ENCODE assay signal across 22 cellular contexts in the genomic region with DNA sequence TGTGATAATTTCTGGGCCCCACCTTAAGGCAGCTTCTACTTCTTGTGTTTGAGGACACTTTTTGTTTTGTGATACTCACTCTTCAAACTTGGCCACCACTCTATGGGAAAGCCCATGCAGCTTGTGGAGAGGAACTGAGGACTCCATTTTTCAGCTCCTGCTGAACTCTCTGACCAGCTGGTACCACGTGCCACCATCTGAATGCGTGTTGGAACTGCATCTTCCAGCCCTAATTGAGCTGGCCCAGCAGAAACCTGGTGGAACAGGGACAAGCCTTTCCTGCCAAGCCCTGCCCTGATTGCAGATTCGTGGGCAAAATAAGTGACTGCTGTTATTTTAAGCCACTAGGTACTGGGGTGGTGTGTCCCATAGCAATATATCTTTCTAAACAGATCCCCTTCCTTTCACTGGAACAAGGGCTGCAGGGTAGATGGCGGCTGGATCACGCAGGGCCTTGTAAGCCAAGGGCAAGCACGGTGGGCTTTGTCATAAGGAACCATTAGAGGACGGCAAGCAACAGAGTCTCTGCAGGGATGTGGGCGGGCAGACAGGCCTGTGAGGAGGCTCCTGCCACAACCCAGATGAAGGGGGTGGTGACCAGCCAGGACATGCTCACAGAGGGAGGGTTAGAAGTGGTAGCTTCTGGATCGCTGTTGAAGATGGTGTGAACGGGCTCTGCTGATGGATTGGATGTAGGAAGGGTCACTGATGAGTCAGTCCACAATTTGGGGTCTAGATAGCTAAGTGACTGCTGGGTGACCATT. TPM values are rescaled to one million over a fixed set of nuclear protein-coding genes. Genes with fewer than 3 reads are reported as not detected.
DNase-seq lines count a peak whose midpoint lies in the region; ATAC-seq, FAIRE-seq and TF ChIP-seq lines count a peak whose summit lies in the region.
"Had no signal": no experiment of that assay in that cellular context is flagged by ENCODE, and none has a peak within 500 bp of the region (broad histone marks: within the 10 kb centered on the region; RNA-seq: fewer than 3 reads in every experiment).

No MANE protein-coding gene starts in this region.

- DNase-seq in Right ventricle myocardium inferior (ENCODE audit: missing footprints): peak; percentile 63
- no peak for DNase-seq in right atrium auricular region (ENCODE audit: low spot score)
- DNase-seq in HepG2 (ENCODE audit: low spot score): no peak
- no peak for DNase-seq in tibial artery
- DNase-seq in stimulated activated naive B cell treated with anti-CD40 and anti-IgM and Interleukin-4, amounts not matched to agents 10 μg/mL and 1 μg/mL and 100 μg/mL, for 72 hours: no peak
- no peak for DNase-seq in activated CD8-positive, alpha-beta memory T cell treated with anti-CD3 and anti-CD28 coated beads, Interleukin-2, amount 50 U/mL, for 4 hours
- no peak for DNase-seq in NCI-H2196 (lab: John Stamatoyannopoulos, UW; ENCODE audit: unreplicated experiment)
- DNase-seq: activated CD4-positive, alpha-beta T cell treated with anti-CD3 and anti-CD28 coated beads, Interleukin-2, amount 50 U/mL, for 1 hour; activated T-cell treated with anti-CD3 and anti-CD28 coated beads for 4 hours; CD8-positive, alpha-beta memory T cell; EL; left colon; NCI-H524 treated with DMSO at 0.1 percent for 48 hours; PC-9; SK-N-SH; stimulated activated CD4-positive, alpha-beta T cell treated with anti-CD3 and anti-CD28 coated beads, Interleukin-12 subunit alpha, Interleukin-12 subunit beta, amount 100 ng/mL, for 4 hours had no signal

- POLR2A ChIA-PET in HepG2 (lab: Yijun Ruan, JAX): interaction anchor here (0.9 to 1.6 kb wide), 3 partner anchors 14 to 42 kb away, joined by 3 to 10 read pairs (median 3); no protein-coding TSS in a partner anchor

- no peaks in the 10 kb centered on the region for H3K27me3 ChIP-seq in right atrium auricular region
- H3K27me3 ChIP-seq in HepG2 (ENCODE audit: control insufficient read depth in 1 of 2, insufficient read depth in 2 of 2, low read length in 2 of 2): no peaks in the 10 kb centered on the region
- no peaks in the 10 kb centered on the region for H3K27me3 ChIP-seq in tibial artery

- TF ChIP-seq POLR2A in HepG2 (IDR thresholded peaks at IDR 0.05; ENCODE audit: insufficient read depth in 1 of 2, low read depth in 2 of 2, low read length in 2 of 2): no peak

- FAIRE-seq in HepG2 (lab: Jason Lieb, UNC): no peak
- FAIRE-seq: urothelium cell line had no signal

- in situ Hi-C loops in HepG2 (cut with HindIII; ENCODE audit: extremely low pct_ligation_motif_present, low pct_unique_long_range_greater_than_20kb): loop anchor here (5.0 kb wide), 1 partner anchor 60 kb away; no protein-coding TSS in a partner anchor

- H3K4me3 ChIP-seq in right atrium auricular region: no peak overlapping the region
- H3K4me3 ChIP-seq in HepG2 (replicated peaks in 1 of 3; ENCODE audit: insufficient read depth in 1 of 3, low read depth in 2 of 3, low read length in 3 of 3): no peak overlapping the region
- H3K4me3 ChIP-seq in tibial artery: no peak overlapping the region
- H3K4me3 ChIP-seq: PC-9 had no signal

- no peaks in the 10 kb centered on the region for H3K79me2 ChIP-seq in HepG2 (ENCODE audit: insufficient read depth, low read length)

- H3K27me3 Mint-ChIP-seq in brain: peaks cover 4% of the 10 kb centered on the region
- H3K27me3 Mint-ChIP-seq in stimulated activated naive B cell treated with anti-CD40 and anti-IgM and Interleukin-4, amounts not matched to agents 10 μg/mL and 1 μg/mL and 100 μg/mL, for 72 hours: peaks cover 10 to 26% of the 10 kb centered on the region in 2 donors
- H3K27me3 Mint-ChIP-seq: activated naive CD4-positive, alpha-beta T cell treated with anti-CD3 and anti-CD28 coated beads, Interleukin-2, amount 50 U/mL, for 24 hours had no signal

- H3K36me3 ChIP-seq in right atrium auricular region (peaks cover 18% of the 10 kb centered on the region), HepG2 (replicated peaks in 1 of 2; ENCODE audit: control insufficient read depth in 1 of 2, insufficient read depth in 2 of 2, low read length in 2 of 2) (peaks cover 3% of the 10 kb centered on the region in 2 experiments; a peak in 3 of 5 replicates), tibial artery (peaks cover 13 to 18% (median 18%) of the 10 kb centered on the region in 3 donors)

- CTCF ChIA-PET in HepG2 (lab: Yijun Ruan, JAX; ENCODE audit: low intra/inter-chr PET ratio, low total read pairs): interaction anchor here (1.2 kb wide), 1 partner anchor 62 kb away, joined by 4 read pairs; no protein-coding TSS in a partner anchor

- no peaks in the 10 kb centered on the region for H4K20me1 ChIP-seq in HepG2 (ENCODE audit: insufficient read depth, low read length)

- no peak for TF ChIP-seq CTCF in right atrium auricular region (IDR thresholded peaks at IDR 0.05)
- no peak for TF ChIP-seq CTCF in brain (conservative IDR thresholded peaks at IDR 0.05)
- peak; percentile 42 for TF ChIP-seq CTCF in HepG2 (CRISPR knock-in tag; IDR thresholded peaks at IDR 0.05)
- TF ChIP-seq CTCF in tibial artery (IDR thresholded peaks at IDR 0.05): no peak

- peaks cover 0 to 52% of the 10 kb centered on the region in 2 donors for H3K4me1 ChIP-seq in right atrium auricular region
- peaks cover 46% of the 10 kb centered on the region for H3K4me1 ChIP-seq in HepG2 (ENCODE audit: insufficient read depth, low read length)
- H3K4me1 ChIP-seq in tibial artery: peaks cover 3 to 55% (median 36%) of the 10 kb centered on the region in 4 donors

- H3K27ac Mint-ChIP-seq in brain: peak overlapping the region; percentile 49 to 97 (median 78)
- no peak overlapping the region for H3K27ac Mint-ChIP-seq in stimulated activated naive B cell treated with anti-CD40 and anti-IgM and Interleukin-4, amounts not matched to agents 10 μg/mL and 1 μg/mL and 100 μg/mL, for 72 hours
- H3K27ac Mint-ChIP-seq: activated naive CD4-positive, alpha-beta T cell treated with anti-CD3 and anti-CD28 coated beads, Interleukin-2, amount 50 U/mL, for 24 hours; stimulated activated naive CD8-positive, alpha-beta T cell treated with anti-CD3 and anti-CD28 coated beads, Interleukin-15, Interleukin-2, amounts not matched to agents 100 ng/mL and 50 ng/mL, for 24 hours had no signal

- intact Hi-C loops in Right ventricle myocardium inferior (cut with DNase I) (no loop called here), HepG2 (cut with micrococcal nuclease; ENCODE audit: unreplicated experiment) (loop anchor here (10.0 kb wide), 1 partner anchor 58 kb away; no protein-coding TSS in a partner anchor), tibial artery (cut with DNase I; ENCODE audit: low total_unique reads) (no loop called here)

- H3K4me3 Mint-ChIP-seq in brain: no peak overlapping the region
- H3K4me3 Mint-ChIP-seq in stimulated activated naive B cell treated with anti-CD40 and anti-IgM and Interleukin-4, amounts not matched to agents 10 μg/mL and 1 μg/mL and 100 μg/mL, for 72 hours: no peak overlapping the region
- H3K4me3 Mint-ChIP-seq: activated naive CD4-positive, alpha-beta T cell treated with anti-CD3 and anti-CD28 coated beads, Interleukin-2, amount 50 U/mL, for 24 hours; stimulated activated naive CD8-positive, alpha-beta T cell treated with anti-CD3 and anti-CD28 coated beads, Interleukin-15, Interleukin-2, amounts not matched to agents 100 ng/mL and 50 ng/mL, for 24 hours had no signal

- H3K9me3 ChIP-seq in right atrium auricular region (no peaks in the 10 kb centered on the region), HepG2 (ENCODE audit: low read length) (no peaks in the 10 kb centered on the region), tibial artery (no peaks in the 10 kb centered on the region)
- H3K9me3 ChIP-seq: SK-N-SH had no signal

- H3K4me2 ChIP-seq in HepG2 (ENCODE audit: low read depth, low read length): no peak overlapping the region
- H3K4me2 ChIP-seq: PC-9, SK-N-SH had no signal

- no peak overlapping the region for H3K9ac ChIP-seq in HepG2 (ENCODE audit: insufficient read depth, low read depth, low read length)
- H3K9ac ChIP-seq: SK-N-SH had no signal

- peaks cover 0 to 2% (median 0%) of the 10 kb centered on the region in 5 experiments for H3K9me3 Mint-ChIP-seq in brain
- H3K9me3 Mint-ChIP-seq in stimulated activated naive B cell treated with anti-CD40 and anti-IgM and Interleukin-4, amounts not matched to agents 10 μg/mL and 1 μg/mL and 100 μg/mL, for 72 hours: no peaks in the 10 kb centered on the region
- H3K9me3 Mint-ChIP-seq: activated naive CD4-positive, alpha-beta T cell treated with anti-CD3 and anti-CD28 coated beads, Interleukin-2, amount 50 U/mL, for 24 hours; CD8-positive, alpha-beta memory T cell; stimulated activated naive CD8-positive, alpha-beta T cell treated with anti-CD3 and anti-CD28 coated beads, Interleukin-15, Interleukin-2, amounts not matched to agents 100 ng/mL and 50 ng/mL, for 24 hours had no signal

- H3K4me1 Mint-ChIP-seq in brain: peaks cover 61% of the 10 kb centered on the region
- peaks cover 13 to 20% of the 10 kb centered on the region in 2 donors for H3K4me1 Mint-ChIP-seq in stimulated activated naive B cell treated with anti-CD40 and anti-IgM and Interleukin-4, amounts not matched to agents 10 μg/mL and 1 μg/mL and 100 μg/mL, for 72 hours

- 50% methylated on average over 9 of the region's 10 CpGs for WGBS in HepG2 (ENCODE audit: low lambda C conversion rate)

- BruUV-seq in HepG2 (replicated peaks; lab: Mats Ljungman, UMichigan): no TSS peak

- H2AFZ ChIP-seq in HepG2 (ENCODE audit: low read length): no peak overlapping the region
- H2AFZ ChIP-seq: PC-9 had no signal

- H3K36me3 Mint-ChIP-seq in brain: no peaks in the 10 kb centered on the region
- no peaks in the 10 kb centered on the region for H3K36me3 Mint-ChIP-seq in stimulated activated naive B cell treated with anti-CD40 and anti-IgM and Interleukin-4, amounts not matched to agents 10 μg/mL and 1 μg/mL and 100 μg/mL, for 72 hours
- H3K36me3 Mint-ChIP-seq: activated naive CD4-positive, alpha-beta T cell treated with anti-CD3 and anti-CD28 coated beads, Interleukin-2, amount 50 U/mL, for 24 hours had no signal

- H3K27ac ChIP-seq in right atrium auricular region: no peak overlapping the region
- no peak overlapping the region for H3K27ac ChIP-seq in HepG2 (ENCODE audit: extremely low read length, insufficient read depth, low read length)
- H3K27ac ChIP-seq in tibial artery: peak overlapping the region; percentile 13 to 39
- H3K27ac ChIP-seq: PC-9 had no signal

- TF ChIP-seq EP300 in HepG2 (IDR thresholded peaks at IDR 0.05; ENCODE audit: low read depth in 2 of 2, low read length in 2 of 2) (no peak), HepG2 (CRISPR knock-in tag; IDR thresholded peaks at IDR 0.05; ENCODE audit: borderline replicate concordance) (no peak)

- ATAC-seq in Right ventricle myocardium inferior (peak; percentile 11), HepG2 (peak; percentile 19)
- ATAC-seq in stimulated activated naive B cell treated with anti-CD40 and anti-IgM and Interleukin-4, amounts not matched to agents 10 μg/mL and 1 μg/mL and 100 μg/mL, for 72 hours (replicated peaks): no peak
- ATAC-seq: left colon had no signal

- no peak for TF ChIP-seq RAD21 in HepG2 (CRISPR knock-in tag; IDR thresholded peaks at IDR 0.05)

RNA-seq across cellular contexts. Expression of a gene that starts 9.5 kb away (rescaled TPM):
- total RNA-seq in Right ventricle myocardium inferior (not detected), right atrium auricular region (not detected), HepG2 (2016; rRNA removed; fragmentation: Illumina TruSeq; extraction: Trizol) (not detected in 2 replicates)
- polyA plus RNA-seq in brain (ENCODE audit: insufficient read depth, low read depth, low replicate concordance) (not detected), HepG2 (2011; rRNA removed) (0.08 TPM in 1 of 2 replicates, not detected in the other)
- total RNA-seq in HepG2 (2016; cell fraction: cytosol; rRNA removed; fragmentation: Illumina TruSeq; extraction: Trizol; ENCODE audit: low read depth): not detected in 2 replicates
- total RNA-seq in HepG2 (2016; cell fraction: insoluble cytoplasmic fraction; rRNA removed; fragmentation: Illumina TruSeq; extraction: Trizol): not detected in 2 replicates
- total RNA-seq in HepG2 (2016; cell fraction: membrane; rRNA removed; fragmentation: Illumina TruSeq; extraction: Trizol): not detected in 2 replicates
- not detected in 2 replicates for total RNA-seq in HepG2 (2016; cell fraction: nucleus; rRNA removed; fragmentation: Illumina TruSeq; extraction: Trizol)
- 0.09 and 0.12 TPM in 2 replicates for polyA plus RNA-seq in HepG2 (2011; cell fraction: cytosol; rRNA removed)
- not detected in 2 replicates for polyA plus RNA-seq in HepG2 (2011; cell fraction: nucleus; rRNA removed)
- not detected in 2 replicates for polyA plus RNA-seq in HepG2 (2012)
- not detected in 2 replicates for polyA plus RNA-seq in HepG2 (2016; cell fraction: cytosol; fragmentation: Illumina TruSeq; extraction: Trizol; ENCODE audit: low read depth)
- not detected in 2 replicates for polyA plus RNA-seq in HepG2 (2016; cell fraction: insoluble cytoplasmic fraction; fragmentation: Illumina TruSeq; extraction: Trizol; ENCODE audit: low read depth)
- polyA plus RNA-seq in HepG2 (2016; cell fraction: membrane; fragmentation: Illumina TruSeq; extraction: Trizol; ENCODE audit: low read depth): not detected in 2 replicates
- polyA plus RNA-seq in HepG2 (2016; cell fraction: nucleus; fragmentation: Illumina TruSeq; extraction: Trizol; ENCODE audit: insufficient read depth, low read depth): not detected in 2 replicates
- polyA minus RNA-seq in HepG2 (2011; rRNA and poly(A)+ RNA removed; ENCODE audit: low replicate concordance): not detected in 2 replicates
- polyA minus RNA-seq in HepG2 (2011; cell fraction: cytosol; rRNA and poly(A)+ RNA removed): not detected in 2 replicates
- not detected in 2 replicates for polyA minus RNA-seq in HepG2 (2011; cell fraction: nucleus; rRNA and poly(A)+ RNA removed)
- total RNA-seq: CD8-positive, alpha-beta memory T cell; H4; left colon; PC-9; pulmonary artery endothelial cell had no signal
- polyA plus RNA-seq: CD8-positive, alpha-beta memory T cell; SK-N-SH had no signal

RNA-seq across cellular contexts. Expression of a gene that starts 24.0 kb away (rescaled TPM):
- total RNA-seq in Right ventricle myocardium inferior: not detected
- total RNA-seq in right atrium auricular region: not detected
- not detected for polyA plus RNA-seq in brain (ENCODE audit: insufficient read depth, low read depth, low replicate concordance)
- total RNA-seq in HepG2 (2016; rRNA removed; fragmentation: Illumina TruSeq; extraction: Trizol): not detected in 2 replicates
- not detected in 2 replicates for total RNA-seq in HepG2 (2016; cell fraction: cytosol; rRNA removed; fragmentation: Illumina TruSeq; extraction: Trizol; ENCODE audit: low read depth)
- not detected in 2 replicates for total RNA-seq in HepG2 (2016; cell fraction: insoluble cytoplasmic fraction; rRNA removed; fragmentation: Illumina TruSeq; extraction: Trizol)
- total RNA-seq in HepG2 (2016; cell fraction: membrane; rRNA removed; fragmentation: Illumina TruSeq; extraction: Trizol): not detected in 2 replicates
- total RNA-seq in HepG2 (2016; cell fraction: nucleus; rRNA removed; fragmentation: Illumina TruSeq; extraction: Trizol): not detected in 2 replicates
- polyA plus RNA-seq in HepG2 (2011; rRNA removed): not detected in 2 replicates
- polyA plus RNA-seq in HepG2 (2011; cell fraction: cytosol; rRNA removed): not detected in 2 replicates
- 0.05 TPM in 1 of 2 replicates, not detected in the other for polyA plus RNA-seq in HepG2 (2011; cell fraction: nucleus; rRNA removed)
- polyA plus RNA-seq in HepG2 (2012): not detected in 2 replicates
- not detected in 2 replicates for polyA plus RNA-seq in HepG2 (2016; cell fraction: cytosol; fragmentation: Illumina TruSeq; extraction: Trizol; ENCODE audit: low read depth)
- polyA plus RNA-seq in HepG2 (2016; cell fraction: insoluble cytoplasmic fraction; fragmentation: Illumina TruSeq; extraction: Trizol; ENCODE audit: low read depth): not detected in 2 replicates
- polyA plus RNA-seq in HepG2 (2016; cell fraction: membrane; fragmentation: Illumina TruSeq; extraction: Trizol; ENCODE audit: low read depth): not detected in 2 replicates
- not detected in 2 replicates for polyA plus RNA-seq in HepG2 (2016; cell fraction: nucleus; fragmentation: Illumina TruSeq; extraction: Trizol; ENCODE audit: insufficient read depth, low read depth)
- polyA minus RNA-seq in HepG2 (2011; rRNA and poly(A)+ RNA removed; ENCODE audit: low replicate concordance): not detected in 2 replicates
- polyA minus RNA-seq in HepG2 (2011; cell fraction: cytosol; rRNA and poly(A)+ RNA removed): not detected in 2 replicates
- polyA minus RNA-seq in HepG2 (2011; cell fraction: nucleus; rRNA and poly(A)+ RNA removed): not detected in 2 replicates
- total RNA-seq: CD8-positive, alpha-beta memory T cell; H4; left colon; PC-9; pulmonary artery endothelial cell had no signal
- polyA plus RNA-seq: CD8-positive, alpha-beta memory T cell; SK-N-SH had no signal

RNA-seq across cellular contexts. Expression of a gene that starts 54.0 kb away (rescaled TPM):
- 66.3 TPM for total RNA-seq in Right ventricle myocardium inferior
- total RNA-seq in right atrium auricular region: 10 to 100 TPM; 44.5 to 93.1 TPM
- 151 TPM for polyA plus RNA-seq in brain (ENCODE audit: insufficient read depth, low read depth, low replicate concordance)
- total RNA-seq in HepG2 (2016; rRNA removed; fragmentation: Illumina TruSeq; extraction: Trizol): 15.9 and 25.3 TPM in 2 replicates
- total RNA-seq in HepG2 (2016; cell fraction: cytosol; rRNA removed; fragmentation: Illumina TruSeq; extraction: Trizol; ENCODE audit: low read depth): 6.6 and 10.2 TPM in 2 replicates
- 17.4 and 18.7 TPM in 2 replicates for total RNA-seq in HepG2 (2016; cell fraction: insoluble cytoplasmic fraction; rRNA removed; fragmentation: Illumina TruSeq; extraction: Trizol)
- total RNA-seq in HepG2 (2016; cell fraction: membrane; rRNA removed; fragmentation: Illumina TruSeq; extraction: Trizol): 20.1 and 23.5 TPM in 2 replicates
- total RNA-seq in HepG2 (2016; cell fraction: nucleus; rRNA removed; fragmentation: Illumina TruSeq; extraction: Trizol): 31.2 and 42.9 TPM in 2 replicates
- polyA plus RNA-seq in HepG2 (2011; rRNA removed): 42.0 and 51.9 TPM in 2 replicates
- 32.8 and 38.1 TPM in 2 replicates for polyA plus RNA-seq in HepG2 (2011; cell fraction: cytosol; rRNA removed)
- 227 and 266 TPM in 2 replicates for polyA plus RNA-seq in HepG2 (2011; cell fraction: nucleus; rRNA removed)
- polyA plus RNA-seq in HepG2 (2012): 48.7 and 95.9 TPM in 2 replicates
- polyA plus RNA-seq in HepG2 (2016; cell fraction: cytosol; fragmentation: Illumina TruSeq; extraction: Trizol; ENCODE audit: low read depth): 4.4 and 4.6 TPM in 2 replicates
- 20.5 and 26.7 TPM in 2 replicates for polyA plus RNA-seq in HepG2 (2016; cell fraction: insoluble cytoplasmic fraction; fragmentation: Illumina TruSeq; extraction: Trizol; ENCODE audit: low read depth)
- polyA plus RNA-seq in HepG2 (2016; cell fraction: membrane; fragmentation: Illumina TruSeq; extraction: Trizol; ENCODE audit: low read depth): 14.3 and 14.5 TPM in 2 replicates
- polyA plus RNA-seq in HepG2 (2016; cell fraction: nucleus; fragmentation: Illumina TruSeq; extraction: Trizol; ENCODE audit: insufficient read depth, low read depth): 87.9 and 89.2 TPM in 2 replicates
- 25.6 and 59.9 TPM in 2 replicates for polyA minus RNA-seq in HepG2 (2011; rRNA and poly(A)+ RNA removed; ENCODE audit: low replicate concordance)
- polyA minus RNA-seq in HepG2 (2011; cell fraction: cytosol; rRNA and poly(A)+ RNA removed): 30.9 and 54.1 TPM in 2 replicates
- 61.7 and 71.7 TPM in 2 replicates for polyA minus RNA-seq in HepG2 (2011; cell fraction: nucleus; rRNA and poly(A)+ RNA removed)

Comparison
In these comparisons a context has a peak if more than half of its experiments do, and no peak if none do; other contexts are left out.
1. ATAC-seq: peak in Right ventricle myocardium inferior (single experiment) and HepG2 (single experiment); none in stimulated activated naive B cell treated with anti-CD40 and anti-IgM and Interleukin-4, amounts not matched to agents 10 μg/mL and 1 μg/mL and 100 μg/mL, for 72 hours (0 of 2).
2. H3K27ac ChIP-seq: peak in tibial artery (2 of 2); none in right atrium auricular region (0 of 2) and HepG2 (single experiment).